In genomic region chr22:47284822-47285221, GRCh38 we compare ENCODE assay signal across 24 cellular contexts.
"Had no signal": no experiment of that assay in that cellular context is flagged by ENCODE, and none has a peak within 500 bp of the region (broad histone marks: within the 10 kb centered on the region; RNA-seq: fewer than 3 reads in every experiment).

No MANE protein-coding gene starts in this region.

- H3K4me3 ChIP-seq: coronary artery, dorsolateral prefrontal cortex, esophagus muscularis mucosa, gastroesophageal sphincter, heart left ventricle, hepatocyte, left lung, lung had no signal

- FAIRE-seq: colon, endothelial cell of umbilical vein, frontal cortex, kidney had no signal

- DNase-seq: dermis blood vessel endothelial cell; effector CD4-positive, alpha-beta T cell; effector memory CD4-positive, alpha-beta T cell; foreskin keratinocyte; heart left ventricle; hypothalamus; immature natural killer cell; islet precursor cell; kidney; kidney glomerular epithelial cell; left lung; left ventricle myocardium superior; mammary epithelial cell; mesendoderm; midbrain had no signal

- H3K4me1 ChIP-seq: esophagus muscularis mucosa, foreskin keratinocyte, gastroesophageal sphincter, heart left ventricle, left lung had no signal

- H3K27ac ChIP-seq: coronary artery, dorsolateral prefrontal cortex, esophagus muscularis mucosa, foreskin keratinocyte, gastroesophageal sphincter, heart left ventricle, hepatocyte, left lung had no signal

- ATAC-seq: foreskin keratinocyte, gastroesophageal sphincter, left lung, left ventricle myocardium superior had no signal

- H3K27me3 ChIP-seq: foreskin keratinocyte, hepatocyte had no signal

- H3K36me3 ChIP-seq: esophagus muscularis mucosa, gastroesophageal sphincter, heart left ventricle, left lung had no signal

- H3K9me3 ChIP-seq: esophagus muscularis mucosa, gastroesophageal sphincter, heart left ventricle, left lung had no signal
